Comparison of ENCODE assay signal across 17 cellular contexts in the genomic region with DNA sequence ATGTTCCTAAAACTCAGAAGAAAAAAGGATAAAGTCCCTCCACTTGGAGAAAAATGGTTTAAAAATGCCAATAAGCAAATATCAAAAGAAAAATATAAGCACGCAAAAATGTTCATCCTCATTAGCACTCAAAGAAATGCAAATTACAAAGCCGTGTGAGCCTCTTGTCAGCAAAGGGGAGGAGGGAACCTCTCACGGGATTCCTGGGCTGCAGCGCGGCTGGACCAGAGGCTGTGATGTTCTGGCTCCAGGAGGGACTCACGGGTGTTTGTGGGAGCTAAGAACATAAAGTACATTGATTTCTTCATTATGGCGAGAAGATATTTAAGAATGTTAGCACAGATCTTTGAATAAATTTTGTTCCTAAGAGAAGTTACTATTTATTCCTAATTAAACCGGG.
DNase-seq lines count a peak whose midpoint lies in the region; ATAC-seq and TF ChIP-seq lines count a peak whose summit lies in the region.
"Had no signal": no experiment of that assay in that cellular context is flagged by ENCODE, and none has a peak within 500 bp of the region (broad histone marks: within the 10 kb centered on the region; RNA-seq: fewer than 3 reads in every experiment).

No MANE protein-coding gene starts in this region.

- 18 to 34% methylated on average over 6 to 8 of the region's 8 CpGs for WGBS in endodermal cell (ENCODE audit: insufficient coverage in 1 of 2, insufficient read length in 1 of 2), 2 experiments

- H3K27me3 ChIP-seq in endodermal cell (ENCODE audit: control insufficient read depth, insufficient read depth, low read length, poor library complexity, severe bottlenecking) = no peaks in the 10 kb centered on the region
- no peaks in the 10 kb centered on the region for H3K27me3 ChIP-seq in neural progenitor cell

- H3K4me1 ChIP-seq in endodermal cell (ENCODE audit: control insufficient read depth, insufficient read depth, low read length) (no peaks in the 10 kb centered on the region), neural progenitor cell (peaks cover 3% of the 10 kb centered on the region)
- H3K4me1 ChIP-seq: Caco-2 had no signal

- H2AFZ ChIP-seq in neural progenitor cell (replicated peaks) = no peak overlapping the region

- H3K4me3 Mint-ChIP-seq in endodermal cell (no peak overlapping the region), neural progenitor cell (no peak overlapping the region), type B pancreatic cell (no peak overlapping the region)
- H3K4me3 Mint-ChIP-seq: CD4-positive, alpha-beta T cell had no signal

- TF ChIP-seq CTCF in endodermal cell (conservative IDR thresholded peaks at IDR 0.05) = no peak
- TF ChIP-seq CTCF in neural progenitor cell (IDR thresholded peaks at IDR 0.05) = no peak
- TF ChIP-seq CTCF in type B pancreatic cell (conservative IDR thresholded peaks at IDR 0.05) = no peak

- H3K4me1 Mint-ChIP-seq in endodermal cell (peaks cover 2% of the 10 kb centered on the region), neural progenitor cell (peaks cover 11% of the 10 kb centered on the region), type B pancreatic cell (ENCODE audit: unreplicated experiment) (no peaks in the 10 kb centered on the region)

- ATAC-seq in GM19395 (IDR thresholded peaks at IDR 0.05; ENCODE audit: unreplicated experiment) = no peak
- ATAC-seq: A549 had no signal

- no peaks in the 10 kb centered on the region for H3F3A ChIP-seq in neural progenitor cell (ENCODE audit: low read depth)

- H3K4me3 ChIP-seq in endodermal cell (ENCODE audit: low read length) (no peak overlapping the region), neural progenitor cell (no peak overlapping the region)
- H3K4me3 ChIP-seq: A549 had no signal

- H3K27ac Mint-ChIP-seq in endodermal cell = no peak overlapping the region
- H3K27ac Mint-ChIP-seq in neural progenitor cell = no peak overlapping the region
- H3K27ac Mint-ChIP-seq in type B pancreatic cell = no peak overlapping the region
- H3K27ac Mint-ChIP-seq: CD4-positive, alpha-beta T cell; H9 had no signal

- no peaks in the 10 kb centered on the region for H4K20me1 ChIP-seq in neural progenitor cell (ENCODE audit: low read depth)

- no peaks in the 10 kb centered on the region for H3K79me2 ChIP-seq in neural progenitor cell (ENCODE audit: low read depth)

- no peaks in the 10 kb centered on the region for H3K9me3 ChIP-seq in endodermal cell (ENCODE audit: control insufficient read depth, low read length)
- no peaks in the 10 kb centered on the region for H3K9me3 ChIP-seq in neural progenitor cell (ENCODE audit: low read depth)
- H3K9me3 ChIP-seq: A549, Caco-2 had no signal

- H3K4me2 ChIP-seq in neural progenitor cell = no peak overlapping the region
- H3K4me2 ChIP-seq: A549 had no signal

- H3K27me3 Mint-ChIP-seq in endodermal cell (ENCODE audit: insufficient read depth) = peaks cover 91% of the 10 kb centered on the region
- peaks cover 7% of the 10 kb centered on the region for H3K27me3 Mint-ChIP-seq in neural progenitor cell (ENCODE audit: insufficient read depth, low read depth)
- peaks cover 45% of the 10 kb centered on the region for H3K27me3 Mint-ChIP-seq in type B pancreatic cell

- DNase-seq in activated effector memory CD4-positive, alpha-beta T cell treated with anti-CD3 and anti-CD28 coated beads, Interleukin-2, amount 50 U/mL, for 16 hours = peak; percentile 13
- DNase-seq in activated effector memory CD4-positive, alpha-beta T cell treated with Interleukin-2 at 50 U/mL for 16 hours = no peak
- DNase-seq in endodermal cell = peak; percentile 58
- peak; percentile 38 for DNase-seq in neural progenitor cell (ENCODE audit: low spot score)
- DNase-seq in type B pancreatic cell (ENCODE audit: extremely low spot score, unreplicated experiment) = peak; percentile 2
- no peak for DNase-seq in NCI-H2107 treated with DMSO at 0.1 percent for 48 hours (lab: John Stamatoyannopoulos, UW; ENCODE audit: unreplicated experiment)
- no peak for DNase-seq in stimulated activated CD4-positive, alpha-beta T cell treated with anti-CD3 and anti-CD28 coated beads, Interleukin-1b, Interleukin-23, amount 100 ng/mL, for 48 hours
- DNase-seq: AML-193; Caco-2; CD4-positive, alpha-beta T cell; GOT3; H9 had no signal

- H3K36me3 Mint-ChIP-seq in endodermal cell (ENCODE audit: low read depth) (no peaks in the 10 kb centered on the region), neural progenitor cell (no peaks in the 10 kb centered on the region), type B pancreatic cell (no peaks in the 10 kb centered on the region)

- H3K27ac ChIP-seq in endodermal cell (ENCODE audit: low read depth, low read length) (no peak overlapping the region), neural progenitor cell (no peak overlapping the region)
- H3K27ac ChIP-seq: 22Rv1, C4-2B, HL-60 had no signal

- H3K36me3 ChIP-seq in endodermal cell (ENCODE audit: control insufficient read depth, insufficient read depth, low read length) (no peaks in the 10 kb centered on the region), neural progenitor cell (no peaks in the 10 kb centered on the region)

- H3K9me3 Mint-ChIP-seq in endodermal cell = no peaks in the 10 kb centered on the region
- no peaks in the 10 kb centered on the region for H3K9me3 Mint-ChIP-seq in neural progenitor cell
- no peaks in the 10 kb centered on the region for H3K9me3 Mint-ChIP-seq in type B pancreatic cell
- H3K9me3 Mint-ChIP-seq: CD4-positive, alpha-beta T cell; H9 had no signal

- no peak overlapping the region for H3K9ac ChIP-seq in endodermal cell (ENCODE audit: extremely low read depth, low read length, poor library complexity, severe bottlenecking)
- no peak overlapping the region for H3K9ac ChIP-seq in neural progenitor cell

Comparison
In these comparisons a context has a peak if more than half of its experiments do, and no peak if none do; other contexts are left out.
1. DNase-seq: peak in activated effector memory CD4-positive, alpha-beta T cell treated with anti-CD3 and anti-CD28 coated beads, Interleukin-2, amount 50 U/mL, for 16 hours (single experiment), endodermal cell (single experiment), neural progenitor cell (single experiment) and type B pancreatic cell (single experiment); none in activated effector memory CD4-positive, alpha-beta T cell treated with Interleukin-2 at 50 U/mL for 16 hours (single experiment), NCI-H2107 treated with DMSO at 0.1 percent for 48 hours (single experiment) and stimulated activated CD4-positive, alpha-beta T cell treated with anti-CD3 and anti-CD28 coated beads, Interleukin-1b, Interleukin-23, amount 100 ng/mL, for 48 hours (single experiment).